10 cellular contexts compared by ENCODE assay signal in genomic region chr4:137310593-137311490, GRCh38.
DNase-seq lines count a peak whose midpoint lies in the region; ATAC-seq and TF ChIP-seq lines count a peak whose summit lies in the region.
"Had no signal": no experiment of that assay in that cellular context is flagged by ENCODE, and none has a peak within 500 bp of the region (broad histone marks: within the 10 kb centered on the region; RNA-seq: fewer than 3 reads in every experiment).

No MANE protein-coding gene starts in this region.

- no peaks in the 10 kb centered on the region for H3K79me2 ChIP-seq in GM23248 (ENCODE audit: insufficient read depth)

- WGBS in GM23248 (ENCODE audit: low coverage in 1 of 2, low lambda C conversion rate in 2 of 2, missing lambda C conversion rate in 2 of 2), 2 experiments: 12 to 17% methylated on average over 3 of the region's 3 CpGs

- H3K27me3 ChIP-seq in GM23248 (replicated peaks; ENCODE audit: insufficient read depth): no peaks in the 10 kb centered on the region
- H3K27me3 ChIP-seq in foreskin keratinocyte: no peaks in the 10 kb centered on the region
- H3K27me3 ChIP-seq in thoracic aorta (replicated peaks; ENCODE audit: insufficient read depth): no peaks in the 10 kb centered on the region
- H3K27me3 ChIP-seq: ovary had no signal

- H3F3A ChIP-seq in GM23248 (ENCODE audit: insufficient read depth): peaks cover 45% of the 10 kb centered on the region

- H3K36me3 Mint-ChIP-seq in WTC11: no peaks in the 10 kb centered on the region

- H3K27me3 Mint-ChIP-seq in WTC11 (ENCODE audit: low read depth): no peaks in the 10 kb centered on the region

- no peak for TF ChIP-seq CTCF in WTC11 (IDR thresholded peaks at IDR 0.05)
- TF ChIP-seq CTCF in foreskin keratinocyte (conservative IDR thresholded peaks at IDR 0.05): no peak
- TF ChIP-seq CTCF in thoracic aorta (IDR thresholded peaks at IDR 0.05): no peak

- POLR2A ChIA-PET in WTC11 (lab: Charles Lee): no interaction called here

- peaks cover 14% of the 10 kb centered on the region for H3K4me1 Mint-ChIP-seq in WTC11

- H3K9me2 ChIP-seq in GM23248 (ENCODE audit: insufficient read depth): no peaks in the 10 kb centered on the region

- H4K20me1 ChIP-seq in GM23248 (ENCODE audit: insufficient read depth): no peaks in the 10 kb centered on the region

- H3K9me3 Mint-ChIP-seq in WTC11: peaks cover 3% of the 10 kb centered on the region; the same call in 1 of the 2 replicates

- CTCF ChIA-PET in WTC11 (lab: Charles Lee): no interaction called here

- peak overlapping the region; percentile 69 for H2AFZ ChIP-seq in GM23248

- in situ Hi-C loops in GM23248 (cut with MboI): no loop called here

- H3K36me3 ChIP-seq in GM23248 (ENCODE audit: low read depth): no peaks in the 10 kb centered on the region
- no peaks in the 10 kb centered on the region for H3K36me3 ChIP-seq in thoracic aorta
- H3K36me3 ChIP-seq: ovary had no signal

- H3K27ac Mint-ChIP-seq in WTC11: peak overlapping the region; percentile 18; the same call in 1 of the 2 replicates

- peak; percentile 85 for DNase-seq in GM23248
- DNase-seq in WTC11 (ENCODE audit: low spot score): no peak
- DNase-seq in foreskin keratinocyte: peak; percentile 27 to 69
- no peak for DNase-seq in thoracic aorta (ENCODE audit: low spot score)
- no peak for DNase-seq in LoVo (ENCODE audit: low spot score)
- no peak for DNase-seq in DMS153 (lab: John Stamatoyannopoulos, UW)
- DNase-seq in ureter (ENCODE audit: low spot score): no peak
- DNase-seq: NCI-H2171, ovary, SW 1271 had no signal

- no peak overlapping the region for H3K4me3 Mint-ChIP-seq in WTC11

- H3K9me3 ChIP-seq in GM23248 (ENCODE audit: low read depth) (no peaks in the 10 kb centered on the region), thoracic aorta (no peaks in the 10 kb centered on the region)
- H3K9me3 ChIP-seq: ovary had no signal

- H3K27ac ChIP-seq in GM23248: peak overlapping the region; percentile 71
- peak overlapping the region; percentile 58 for H3K27ac ChIP-seq in foreskin keratinocyte
- H3K27ac ChIP-seq in thoracic aorta: peak overlapping the region in 1 of 2 donors; percentile 42
- H3K27ac ChIP-seq: ovary had no signal

- H3K9ac ChIP-seq in GM23248: peak overlapping the region; percentile 19

- H3K4me2 ChIP-seq in GM23248 (ENCODE audit: unreplicated experiment): peak overlapping the region; percentile 87

- H3K4me1 ChIP-seq in GM23248 (ENCODE audit: insufficient read depth) (peaks cover 53% of the 10 kb centered on the region), foreskin keratinocyte (no peaks in the 10 kb centered on the region), thoracic aorta (ENCODE audit: control insufficient read depth in 1 of 2, low read depth in 2 of 2) (peaks cover 13 to 39% of the 10 kb centered on the region in 2 donors)

- H3K4me3 ChIP-seq in GM23248 (peak overlapping the region; percentile 50), thoracic aorta (no peak overlapping the region)
- H3K4me3 ChIP-seq: ovary had no signal

- ATAC-seq in WTC11 (no peak), foreskin keratinocyte (peak; percentile 87), thoracic aorta (ENCODE audit: insufficient number of reproducible peaks, low FRiP score, low read depth) (peak; percentile 74)

TF ChIP-seq in WTC11, 78 proteins besides CTCF, POLR2A, EP300 and RAD21:
- TF ChIP-seq ZNF416 (CRISPR knock-in tag; IDR thresholded peaks at IDR 0.05) (no peak), ZNF121 (CRISPR knock-in tag; IDR thresholded peaks at IDR 0.05) (no peak), ZNF232 (CRISPR knock-in tag; IDR thresholded peaks at IDR 0.05) (no peak), SMAD4 (CRISPR knock-in tag; IDR thresholded peaks at IDR 0.05) (no peak), ZNF425 (CRISPR knock-in tag; conservative IDR thresholded peaks at IDR 0.05) (no peak), JUN (CRISPR knock-in tag; IDR thresholded peaks at IDR 0.05) (no peak), MXD4 (CRISPR knock-in tag; IDR thresholded peaks at IDR 0.05; ENCODE audit: borderline replicate concordance) (no peak), TCF7 (CRISPR knock-in tag; IDR thresholded peaks at IDR 0.05; ENCODE audit: low read depth) (no peak), ELF4 (CRISPR knock-in tag; IDR thresholded peaks at IDR 0.05; ENCODE audit: low read depth) (no peak), FOXP1 (CRISPR knock-in tag; IDR thresholded peaks at IDR 0.05; ENCODE audit: borderline replicate concordance) (no peak), FOXK1 (CRISPR knock-in tag; IDR thresholded peaks at IDR 0.05) (no peak), GRHL2 (CRISPR knock-in tag; IDR thresholded peaks at IDR 0.05; ENCODE audit: insufficient replicate concordance, severe bottlenecking) (no peak), ZBTB21 (CRISPR knock-in tag; IDR thresholded peaks at IDR 0.05; ENCODE audit: borderline replicate concordance) (no peak), FOXJ3 (CRISPR knock-in tag; IDR thresholded peaks at IDR 0.05; ENCODE audit: borderline replicate concordance) (no peak)
- TF ChIP-seq, protein P1, sequence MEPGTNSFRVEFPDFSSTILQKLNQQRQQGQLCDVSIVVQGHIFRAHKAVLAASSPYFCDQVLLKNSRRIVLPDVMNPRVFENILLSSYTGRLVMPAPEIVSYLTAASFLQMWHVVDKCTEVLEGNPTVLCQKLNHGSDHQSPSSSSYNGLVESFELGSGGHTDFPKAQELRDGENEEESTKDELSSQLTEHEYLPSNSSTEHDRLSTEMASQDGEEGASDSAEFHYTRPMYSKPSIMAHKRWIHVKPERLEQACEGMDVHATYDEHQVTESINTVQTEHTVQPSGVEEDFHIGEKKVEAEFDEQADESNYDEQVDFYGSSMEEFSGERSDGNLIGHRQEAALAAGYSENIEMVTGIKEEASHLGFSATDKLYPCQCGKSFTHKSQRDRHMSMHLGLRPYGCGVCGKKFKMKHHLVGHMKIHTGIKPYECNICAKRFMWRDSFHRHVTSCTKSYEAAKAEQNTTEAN (CRISPR knock-in tag; IDR thresholded peaks at IDR 0.05): no peak
- TF ChIP-seq, protein P2, sequence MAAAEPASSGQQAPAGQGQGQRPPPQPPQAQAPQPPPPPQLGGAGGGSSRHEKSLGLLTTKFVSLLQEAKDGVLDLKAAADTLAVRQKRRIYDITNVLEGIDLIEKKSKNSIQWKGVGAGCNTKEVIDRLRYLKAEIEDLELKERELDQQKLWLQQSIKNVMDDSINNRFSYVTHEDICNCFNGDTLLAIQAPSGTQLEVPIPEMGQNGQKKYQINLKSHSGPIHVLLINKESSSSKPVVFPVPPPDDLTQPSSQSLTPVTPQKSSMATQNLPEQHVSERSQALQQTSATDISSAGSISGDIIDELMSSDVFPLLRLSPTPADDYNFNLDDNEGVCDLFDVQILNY (CRISPR knock-in tag; IDR thresholded peaks at IDR 0.05): no peak
- TF ChIP-seq, protein P3, sequence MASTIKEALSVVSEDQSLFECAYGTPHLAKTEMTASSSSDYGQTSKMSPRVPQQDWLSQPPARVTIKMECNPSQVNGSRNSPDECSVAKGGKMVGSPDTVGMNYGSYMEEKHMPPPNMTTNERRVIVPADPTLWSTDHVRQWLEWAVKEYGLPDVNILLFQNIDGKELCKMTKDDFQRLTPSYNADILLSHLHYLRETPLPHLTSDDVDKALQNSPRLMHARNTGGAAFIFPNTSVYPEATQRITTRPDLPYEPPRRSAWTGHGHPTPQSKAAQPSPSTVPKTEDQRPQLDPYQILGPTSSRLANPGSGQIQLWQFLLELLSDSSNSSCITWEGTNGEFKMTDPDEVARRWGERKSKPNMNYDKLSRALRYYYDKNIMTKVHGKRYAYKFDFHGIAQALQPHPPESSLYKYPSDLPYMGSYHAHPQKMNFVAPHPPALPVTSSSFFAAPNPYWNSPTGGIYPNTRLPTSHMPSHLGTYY (CRISPR knock-in tag; IDR thresholded peaks at IDR 0.05): no peak

Comparison
In these comparisons a context has a peak if more than half of its experiments do, and no peak if none do; other contexts are left out.
1. DNase-seq: peak in GM23248 (single experiment) and foreskin keratinocyte (2 of 2); none in WTC11 (single experiment), thoracic aorta (single experiment), LoVo (single experiment), DMS153 (single experiment) and ureter (single experiment).